1 cellular context compared by ENCODE assay signal in the genomic region with DNA sequence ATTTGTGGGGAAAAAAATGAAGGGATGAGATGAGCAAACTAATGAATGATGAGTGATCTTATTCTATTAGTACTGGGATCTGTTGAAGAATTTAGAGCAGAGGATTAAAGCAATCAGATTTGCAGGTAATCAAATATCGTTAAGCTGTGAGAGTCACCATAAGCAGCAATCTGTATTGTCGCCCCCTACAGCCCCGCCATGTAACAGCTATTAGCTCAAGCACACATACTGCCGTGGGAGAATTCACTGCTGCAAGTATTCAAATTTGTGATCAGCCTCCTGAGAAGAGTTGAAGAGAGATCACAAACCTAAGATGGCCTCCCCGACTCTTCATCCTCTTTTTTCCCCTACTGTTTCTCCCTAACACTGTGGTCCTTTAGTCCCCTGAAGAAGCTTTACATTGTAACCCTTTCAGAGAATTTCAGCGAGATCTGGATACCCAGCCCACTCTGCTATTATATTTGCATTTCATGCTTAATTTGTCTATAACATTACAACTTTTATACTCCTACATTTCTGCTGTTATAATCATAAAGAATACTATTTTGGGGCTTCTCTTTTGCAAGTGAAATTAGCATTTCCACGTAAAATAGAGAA.
A peak's percentile ranks its signal among the peaks of the same experiment; 100 is the strongest.
TF ChIP-seq lines count a peak whose summit lies in the region.

No MANE protein-coding gene starts in this region.

TF ChIP-seq in HepG2, 621 proteins besides CTCF, POLR2A, EP300 and RAD21:
- TF ChIP-seq RXRA (CRISPR knock-in tag; IDR thresholded peaks at IDR 0.05), result no peak
- 0 out of 2 replicates have a peak, but pooled peaks have one; percentile 7 for TF ChIP-seq SMC3 (IDR thresholded peaks at IDR 0.05; ENCODE audit: low read length)
TF ChIP-seq in HepG2: peak in this region for 1.
